ENCODE assay signal across 16 cellular contexts in the genomic region with DNA sequence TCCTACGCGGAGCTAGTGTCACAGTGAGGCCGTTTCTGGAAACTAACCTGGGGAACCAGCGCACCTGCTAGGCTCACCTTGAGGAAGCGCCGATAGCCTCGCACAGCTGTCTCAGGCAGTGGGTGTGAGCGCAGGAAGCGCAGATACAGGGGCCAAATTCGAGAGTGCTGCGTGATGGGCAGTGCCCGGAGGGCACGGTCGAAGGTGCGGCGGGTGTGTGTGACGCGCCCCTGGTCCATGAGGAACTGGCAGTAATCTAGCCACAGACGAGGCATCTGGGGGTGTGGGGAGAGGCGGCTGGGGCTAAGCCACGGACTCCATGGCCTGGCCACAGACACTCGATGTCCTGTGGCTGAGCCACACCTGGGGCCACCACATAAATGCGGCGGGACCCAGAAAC. TPM values are rescaled to one million over a fixed set of nuclear protein-coding genes. Genes with fewer than 3 reads are reported as not detected.
DNase-seq lines count a peak whose midpoint lies in the region; ATAC-seq, FAIRE-seq and TF ChIP-seq lines count a peak whose summit lies in the region.
"Had no signal": no experiment of that assay in that cellular context is flagged by ENCODE, and none has a peak within 500 bp of the region (broad histone marks: within the 10 kb centered on the region; RNA-seq: fewer than 3 reads in every experiment).

No MANE protein-coding gene starts in this region.

- no peak for DNase-seq in activated naive CD4-positive, alpha-beta T cell (lab: John Stamatoyannopoulos, UW)
- no peak for DNase-seq in mesothelial cell of epicardium (ENCODE audit: low spot score in 2 of 2, unreplicated experiment in 2 of 2)
- DNase-seq in type B pancreatic cell (ENCODE audit: extremely low spot score, unreplicated experiment): no peak
- DNase-seq in DMS53 (lab: John Stamatoyannopoulos, UW): no peak
- DNase-seq in pancreas: no peak
- DNase-seq: ACHN, DMS 273 treated with DMSO at 0.1 percent for 48 hours, Karpas-422, NCI-H187 treated with DMSO at 0.1 percent for 48 hours, NCI-H2171 treated with DMSO at 0.1 percent for 48 hours, NCI-H510A, NCI-H82 had no signal

- H3K4me1 Mint-ChIP-seq in activated naive CD4-positive, alpha-beta T cell treated with anti-CD3 and anti-CD28 coated beads, Interleukin-2, amount 50 U/mL, for 24 hours: peaks cover 44% of the 10 kb centered on the region
- peaks cover 18% of the 10 kb centered on the region for H3K4me1 Mint-ChIP-seq in activated T-helper 17 cell treated with anti-CD3 and anti-CD28 coated beads, Interleukin-2, amount 50 U/mL, for 72 hours
- H3K4me1 Mint-ChIP-seq in mesothelial cell of epicardium (peaks cover 31% of the 10 kb centered on the region), type B pancreatic cell (ENCODE audit: unreplicated experiment) (peaks cover 17% of the 10 kb centered on the region)

- no peaks in the 10 kb centered on the region for H3K9me3 Mint-ChIP-seq in activated naive CD4-positive, alpha-beta T cell treated with anti-CD3 and anti-CD28 coated beads, Interleukin-2, amount 50 U/mL, for 24 hours
- H3K9me3 Mint-ChIP-seq in activated T-helper 17 cell treated with anti-CD3 and anti-CD28 coated beads, Interleukin-2, amount 50 U/mL, for 72 hours: no peaks in the 10 kb centered on the region
- no peaks in the 10 kb centered on the region for H3K9me3 Mint-ChIP-seq in mesothelial cell of epicardium
- H3K9me3 Mint-ChIP-seq in type B pancreatic cell: no peaks in the 10 kb centered on the region

- H3K4me3 Mint-ChIP-seq in activated naive CD4-positive, alpha-beta T cell treated with anti-CD3 and anti-CD28 coated beads, Interleukin-2, amount 50 U/mL, for 24 hours: peak overlapping the region; percentile 11
- peak overlapping the region; percentile 98 for H3K4me3 Mint-ChIP-seq in activated T-helper 17 cell treated with anti-CD3 and anti-CD28 coated beads, Interleukin-2, amount 50 U/mL, for 72 hours
- H3K4me3 Mint-ChIP-seq in mesothelial cell of epicardium: peak overlapping the region; percentile 95
- H3K4me3 Mint-ChIP-seq in type B pancreatic cell: peak overlapping the region; percentile 36

- peaks cover 11 to 16% (median 16%) of the 10 kb centered on the region in 3 donors for H3K4me1 ChIP-seq in pancreas

- H3K27me3 Mint-ChIP-seq in activated naive CD4-positive, alpha-beta T cell treated with anti-CD3 and anti-CD28 coated beads, Interleukin-2, amount 50 U/mL, for 24 hours: no peaks in the 10 kb centered on the region
- H3K27me3 Mint-ChIP-seq in activated T-helper 17 cell treated with anti-CD3 and anti-CD28 coated beads, Interleukin-2, amount 50 U/mL, for 72 hours: no peaks in the 10 kb centered on the region
- H3K27me3 Mint-ChIP-seq in mesothelial cell of epicardium (ENCODE audit: low read depth) (no peaks in the 10 kb centered on the region), type B pancreatic cell (no peaks in the 10 kb centered on the region)

- H3K36me3 ChIP-seq in pancreas: peaks cover 0 to 27% (median 11%) of the 10 kb centered on the region in 3 donors

- no peak for FAIRE-seq in pancreas (lab: Jason Lieb, UNC)
- FAIRE-seq: H1, HepG2 had no signal

- H3K36me3 Mint-ChIP-seq in activated naive CD4-positive, alpha-beta T cell treated with anti-CD3 and anti-CD28 coated beads, Interleukin-2, amount 50 U/mL, for 24 hours: peaks cover 14% of the 10 kb centered on the region
- H3K36me3 Mint-ChIP-seq in activated T-helper 17 cell treated with anti-CD3 and anti-CD28 coated beads, Interleukin-2, amount 50 U/mL, for 72 hours (ENCODE audit: low read depth): peaks cover 50% of the 10 kb centered on the region
- H3K36me3 Mint-ChIP-seq in mesothelial cell of epicardium (peaks cover 16% of the 10 kb centered on the region), type B pancreatic cell (peaks cover 8% of the 10 kb centered on the region)

- H3K4me3 ChIP-seq in pancreas: no peak overlapping the region

- no peak overlapping the region for H3K27ac Mint-ChIP-seq in activated naive CD4-positive, alpha-beta T cell treated with anti-CD3 and anti-CD28 coated beads, Interleukin-2, amount 50 U/mL, for 24 hours
- H3K27ac Mint-ChIP-seq in activated T-helper 17 cell treated with anti-CD3 and anti-CD28 coated beads, Interleukin-2, amount 50 U/mL, for 72 hours: no peak overlapping the region
- H3K27ac Mint-ChIP-seq in mesothelial cell of epicardium: no peak overlapping the region
- no peak overlapping the region for H3K27ac Mint-ChIP-seq in type B pancreatic cell

- no peak overlapping the region for H3K27ac ChIP-seq in pancreas

- no peak for ATAC-seq in activated T-helper 17 cell treated with anti-CD3 and anti-CD28 coated beads, Interleukin-2, amount 50 U/mL, for 72 hours (replicated peaks)
- ATAC-seq in pancreas: no peak
- ATAC-seq: HepG2 had no signal

- TF ChIP-seq CTCF in mesothelial cell of epicardium (IDR thresholded peaks at IDR 0.05; ENCODE audit: unreplicated experiment): no peak
- no peak for TF ChIP-seq CTCF in type B pancreatic cell (conservative IDR thresholded peaks at IDR 0.05)
- TF ChIP-seq CTCF in pancreas (IDR thresholded peaks at IDR 0.05): no peak

- H3K27me3 ChIP-seq in pancreas: no peaks in the 10 kb centered on the region

- WGBS in pancreas, 2 donors: 84 to 92% methylated on average over 24 of the region's 24 CpGs

- no peaks in the 10 kb centered on the region for H3K9me3 ChIP-seq in pancreas

- intact Hi-C loops in pancreas (cut with DNase I): no loop called here

RNA-seq across cellular contexts. Expression of gene XAB2, which starts 2.2 kb away (rescaled TPM):
- total RNA-seq in activated T-helper 17 cell treated with anti-CD3 and anti-CD28 coated beads, Interleukin-2, amount 50 U/mL, for 72 hours: 10 to 100 TPM; 39.0 to 53.8 TPM
- total RNA-seq in mesothelial cell of epicardium: 43.9 to 46.6 TPM (median 44.6 TPM) in 3 replicates
- total RNA-seq in type B pancreatic cell (ENCODE audit: low replicate concordance): 38.5 and 46.5 TPM in 2 replicates
- 10 to 100 TPM; 16.8 to 27.9 (median 22.5) TPM for total RNA-seq in pancreas
- polyA plus RNA-seq in pancreas: 10 to 100 TPM; 63.7 to 71.5 TPM

RNA-seq across cellular contexts. Expression of gene PET100, which starts 2.4 kb away (rescaled TPM):
- total RNA-seq in activated T-helper 17 cell treated with anti-CD3 and anti-CD28 coated beads, Interleukin-2, amount 50 U/mL, for 72 hours: 10 to 100 TPM; 90.1 to 93.7 TPM
- 139 to 152 TPM (median 149 TPM) in 3 replicates for total RNA-seq in mesothelial cell of epicardium
- total RNA-seq in type B pancreatic cell (ENCODE audit: low replicate concordance): 160 and 184 TPM in 2 replicates
- total RNA-seq in pancreas: 10 to 100 TPM; 31.6 to 56.6 (median 47.3) TPM
- polyA plus RNA-seq in pancreas: 10 to 100 TPM; 91.0 to 95.6 TPM

RNA-seq across cellular contexts. Expression of gene PCP2, which starts 6.4 kb away (rescaled TPM):
- total RNA-seq in activated T-helper 17 cell treated with anti-CD3 and anti-CD28 coated beads, Interleukin-2, amount 50 U/mL, for 72 hours: 10 to 100 TPM in 1 of 2 donors, 1 to 10 TPM in 1; 3.6 to 19.5 TPM
- total RNA-seq in mesothelial cell of epicardium (1.5 to 2.5 TPM (median 1.7 TPM) in 3 replicates), type B pancreatic cell (ENCODE audit: low replicate concordance) (1.0 TPM in 1 of 2 replicates, not detected in the other), pancreas (1 to 10 TPM; 1.1 to 3.7 (median 1.8) TPM)
- polyA plus RNA-seq in pancreas: 10 to 100 TPM in 1 of 2 donors, 1 to 10 TPM in 1; 8.8 to 35.6 TPM
- total RNA-seq: H1, HepG2 had no signal
- polyA plus RNA-seq: H1 had no signal

RNA-seq across cellular contexts. Expression of gene STXBP2, which starts 9.7 kb away (rescaled TPM):
- 100 to 1,000 TPM; 113 to 154 TPM for total RNA-seq in activated T-helper 17 cell treated with anti-CD3 and anti-CD28 coated beads, Interleukin-2, amount 50 U/mL, for 72 hours
- 88.1 to 99.0 TPM (median 97.7 TPM) in 3 replicates for total RNA-seq in mesothelial cell of epicardium
- total RNA-seq in type B pancreatic cell (ENCODE audit: low replicate concordance): 61.6 and 108 TPM in 2 replicates
- total RNA-seq in pancreas: 100 to 1,000 TPM in 1 of 6 donors, 10 to 100 TPM in 5; 45.6 to 104 (median 73.4) TPM
- 100 to 1,000 TPM; 143 to 216 TPM for polyA plus RNA-seq in pancreas

RNA-seq across cellular contexts. Expression of gene CAMSAP3, which starts 31.5 kb away (rescaled TPM):
- total RNA-seq in activated T-helper 17 cell treated with anti-CD3 and anti-CD28 coated beads, Interleukin-2, amount 50 U/mL, for 72 hours: under 1 TPM; 0.11 to 0.37 TPM
- total RNA-seq in mesothelial cell of epicardium (26.1 to 28.2 TPM (median 26.5 TPM) in 3 replicates), type B pancreatic cell (ENCODE audit: low replicate concordance) (28.6 and 51.8 TPM in 2 replicates), pancreas (10 to 100 TPM; 12.1 to 25.5 (median 20.6) TPM)
- polyA plus RNA-seq in pancreas: 10 to 100 TPM; 52.6 to 64.5 TPM

Comparison
In these comparisons a context has a peak if more than half of its experiments do, and no peak if none do; other contexts are left out.
1. H3K4me3 Mint-ChIP-seq: peak in every context shown above with its lines; median percentile 98 in activated T-helper 17 cell treated with anti-CD3 and anti-CD28 coated beads, Interleukin-2, amount 50 U/mL, for 72 hours; 95 in mesothelial cell of epicardium; 36 in type B pancreatic cell; 11 in activated naive CD4-positive, alpha-beta T cell treated with anti-CD3 and anti-CD28 coated beads, Interleukin-2, amount 50 U/mL, for 24 hours.